In genomic region chr7:24982917-24983316, GRCh38 we compare ENCODE assay signal across 12 cellular contexts. TPM values are rescaled to one million over a fixed set of nuclear protein-coding genes. Genes with fewer than 3 reads are reported as not detected.
A peak's percentile ranks its signal among the peaks of the same experiment; 100 is the strongest.
DNase-seq lines count a peak whose midpoint lies in the region; ATAC-seq and TF ChIP-seq lines count a peak whose summit lies in the region.
"Had no signal": no experiment of that assay in that cellular context is flagged by ENCODE, and none has a peak within 500 bp of the region (broad histone marks: within the 10 kb centered on the region; RNA-seq: fewer than 3 reads in every experiment).

No MANE protein-coding gene starts in this region.

- peaks cover 6% of the 10 kb centered on the region for H3K36me3 ChIP-seq in Karpas-422 (ENCODE audit: insufficient read depth, low read length)
- H3K36me3 ChIP-seq: SJCRH30 had no signal

- H3K9ac ChIP-seq in Karpas-422 (ENCODE audit: low read length), result no peak overlapping the region

- peaks cover 9 to 21% (median 16%) of the 10 kb centered on the region in 3 donors for H3K27me3 Mint-ChIP-seq in immature natural killer cell (ENCODE audit: low read depth in 3 of 3)

- no peak overlapping the region for H3K4me2 ChIP-seq in Karpas-422 (ENCODE audit: low read depth, low read length, poor library complexity, severe bottlenecking)

- no peak for ATAC-seq in GM21825 (IDR thresholded peaks at IDR 0.05; ENCODE audit: unreplicated experiment)
- ATAC-seq: mucosa of descending colon had no signal

- H3K79me2 ChIP-seq in Karpas-422 (ENCODE audit: low read length), result peaks cover 24% of the 10 kb centered on the region

- H3K36me3 Mint-ChIP-seq in immature natural killer cell, result peaks cover 0 to 3% (median 0%) of the 10 kb centered on the region in 3 donors

- peak overlapping the region in 3 of 5 donors; percentile 20 to 87 (median 28) for H3K4me3 Mint-ChIP-seq in immature natural killer cell

- H3K4me1 Mint-ChIP-seq in immature natural killer cell, result peaks cover 33 to 38% of the 10 kb centered on the region in 2 donors

- H3K4me3 ChIP-seq in GM12875 (ENCODE audit: low read depth, low read length) (no peak overlapping the region), Karpas-422 (ENCODE audit: low read length) (no peak overlapping the region)
- H3K4me3 ChIP-seq: mucosa of descending colon, SJCRH30 had no signal

- no peaks in the 10 kb centered on the region for H3K9me3 Mint-ChIP-seq in immature natural killer cell

- H3K27me3 ChIP-seq in Karpas-422 (ENCODE audit: low read length), result no peaks in the 10 kb centered on the region
- H3K27me3 ChIP-seq: SJCRH30 had no signal

- H4K20me1 ChIP-seq in Karpas-422 (ENCODE audit: insufficient read depth, low read depth, low read length), result peaks cover 9% of the 10 kb centered on the region; the same call in 1 of the 2 replicates

- H3K27ac Mint-ChIP-seq in immature natural killer cell, result no peak overlapping the region

- H3K9me2 ChIP-seq in Karpas-422 (replicated peaks; ENCODE audit: insufficient read depth, low read length), result no peaks in the 10 kb centered on the region

- H3K27ac ChIP-seq in C4-2B (no peak overlapping the region), Karpas-422 (ENCODE audit: low read length) (no peak overlapping the region)
- H3K27ac ChIP-seq: SJCRH30 had no signal

- H2AFZ ChIP-seq in Karpas-422 (ENCODE audit: low read length), result no peak overlapping the region

- DNase-seq in RPMI7951 (ENCODE audit: low read depth) (peak; percentile 47), immature natural killer cell (no peak), Karpas-422 (no peak)
- DNase-seq in stimulated activated naive CD4-positive, alpha-beta T cell (lab: John Stamatoyannopoulos, UW), result no peak
- DNase-seq: activated CD8-positive, alpha-beta memory T cell treated with anti-CD3 and anti-CD28 coated beads, Interleukin-2, amount 50 U/mL, for 4 hours; NCI-H187; SJCRH30; substantia nigra had no signal

- no peaks in the 10 kb centered on the region for H3K9me3 ChIP-seq in Karpas-422 (ENCODE audit: low read length)
- H3K9me3 ChIP-seq: mucosa of descending colon, SJCRH30 had no signal

- TF ChIP-seq CTCF in C4-2B (conservative IDR thresholded peaks at IDR 0.05) (peak; percentile 37), GM12875 (IDR thresholded peaks at IDR 0.05; ENCODE audit: borderline replicate concordance, insufficient read depth, low read depth, low read length) (peak; percentile 17; the same call in 1 of the 2 replicates)

- H3K4me1 ChIP-seq in Karpas-422 (ENCODE audit: low read length), result peaks cover 31% of the 10 kb centered on the region
- H3K4me1 ChIP-seq: SJCRH30 had no signal

RNA-seq across cellular contexts. Expression of gene OSBPL3, which starts 2.9 kb away (rescaled TPM):
- 35.0 and 39.4 TPM in 2 replicates for total RNA-seq in RPMI7951 (2014; rRNA removed; shearing (Covaris generic))
- polyA plus RNA-seq in immature natural killer cell, result 10 to 100 TPM in 1 of 3 donors, 1 to 10 TPM in 2; 6.4 to 20.0 (median 8.5) TPM
- total RNA-seq in Karpas-422 (2014; rRNA removed; shearing (Covaris generic); ENCODE audit: low replicate concordance), result 120 and 149 TPM in 2 replicates
